19 cellular contexts compared by ENCODE assay signal in the genomic region with DNA sequence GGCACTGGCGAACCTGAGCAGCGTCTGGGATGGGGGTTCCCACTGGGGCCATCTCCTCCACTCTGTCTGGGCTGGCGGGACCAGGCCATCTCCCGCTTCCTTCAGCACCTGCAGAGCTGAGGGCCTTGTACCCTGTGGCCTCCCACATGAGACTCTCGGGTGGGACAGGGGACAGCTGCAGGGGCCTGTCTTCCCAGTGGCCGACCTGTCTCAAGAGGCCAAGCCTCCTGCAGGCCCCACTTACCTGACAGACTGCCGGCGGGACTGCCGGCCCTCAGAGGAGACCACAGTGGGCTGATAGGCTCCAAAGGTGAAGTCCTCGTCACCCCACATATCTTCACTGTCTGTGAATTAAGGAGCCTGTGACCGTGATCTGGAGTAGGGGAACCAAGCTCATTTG.
"Had no signal": no experiment of that assay in that cellular context is flagged by ENCODE, and none has a peak within 500 bp of the region (broad histone marks: within the 10 kb centered on the region; RNA-seq: fewer than 3 reads in every experiment).

No MANE protein-coding gene starts in this region.

- H3K4me3 ChIP-seq: coronary artery, dorsolateral prefrontal cortex, esophagus muscularis mucosa, gastroesophageal sphincter, heart right ventricle, left lung, lower lobe of right lung, mucosa of descending colon had no signal

- H3K9me3 ChIP-seq: esophagus muscularis mucosa, gastroesophageal sphincter, heart right ventricle, left lung, lower lobe of right lung, mucosa of descending colon had no signal

- H3K9me3 Mint-ChIP-seq: mesothelial cell of epicardium, naive B cell had no signal

- H3K27me3 Mint-ChIP-seq: naive B cell had no signal

- H3K36me3 ChIP-seq: left lung had no signal

- ATAC-seq: foreskin keratinocyte, gastroesophageal sphincter, heart right ventricle, left cardiac atrium, left lung, left ventricle myocardium superior, lower lobe of right lung, mucosa of descending colon had no signal

- H3K27ac ChIP-seq: coronary artery, dorsolateral prefrontal cortex, esophagus muscularis mucosa, foreskin keratinocyte, gastroesophageal sphincter, heart right ventricle, left lung, lower lobe of right lung had no signal

- H3K27me3 ChIP-seq: dorsolateral prefrontal cortex, esophagus muscularis mucosa, foreskin keratinocyte, gastroesophageal sphincter, heart right ventricle, left lung had no signal

- H3K27ac Mint-ChIP-seq: mesothelial cell of epicardium, naive B cell had no signal

- H3K4me1 Mint-ChIP-seq: mesothelial cell of epicardium, naive B cell had no signal

- DNase-seq: dermis blood vessel endothelial cell; dorsolateral prefrontal cortex; effector CD4-positive, alpha-beta T cell; effector memory CD4-positive, alpha-beta T cell; foreskin keratinocyte; head of caudate nucleus; heart right ventricle; hippocampal formation; left cardiac atrium; left ventricle myocardium superior; lower lobe of right lung; mesenchymal stem cell; naive B cell had no signal

- H3K4me1 ChIP-seq: esophagus muscularis mucosa, gastroesophageal sphincter had no signal

- H3K4me3 Mint-ChIP-seq: mesothelial cell of epicardium had no signal
